Comparison of ENCODE assay signal across 8 cellular contexts in the genomic region with DNA sequence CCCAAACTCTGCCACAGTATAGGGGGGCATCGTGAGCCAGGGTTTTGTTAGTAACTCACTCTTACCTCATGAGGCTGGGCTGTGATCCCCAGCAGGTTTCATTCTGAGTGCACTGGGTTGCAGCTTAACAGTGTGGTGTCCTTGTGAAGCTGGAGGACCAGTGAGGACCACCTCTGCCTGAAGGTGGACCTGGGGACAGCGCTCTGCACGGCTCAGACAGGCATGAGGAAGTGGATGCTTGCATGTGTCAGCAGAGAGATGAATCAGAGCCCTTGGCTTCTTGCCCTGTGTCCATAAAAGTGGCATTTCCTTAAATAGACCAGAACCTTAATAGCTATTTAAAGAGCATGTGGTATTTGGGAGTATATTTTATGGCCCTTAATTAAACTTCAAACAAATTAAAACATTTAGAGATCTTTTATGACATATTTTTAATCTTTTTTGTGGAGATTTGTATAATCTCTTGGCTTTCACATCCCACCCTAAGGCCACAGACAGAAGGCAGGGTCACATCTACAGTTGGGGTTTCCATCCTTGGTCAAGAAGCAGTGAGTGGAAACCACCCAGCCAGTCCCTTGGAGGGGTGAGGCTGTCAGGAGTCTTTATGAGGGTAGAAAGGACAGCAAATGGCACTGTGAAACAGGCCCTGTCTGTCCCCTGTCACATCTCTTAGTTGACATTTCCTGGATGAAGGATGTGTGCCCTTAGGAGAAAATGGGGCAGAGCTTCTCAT. TPM values are rescaled to one million over a fixed set of nuclear protein-coding genes. Genes with fewer than 3 reads are reported as not detected.
DNase-seq lines count a peak whose midpoint lies in the region; ATAC-seq, FAIRE-seq and TF ChIP-seq lines count a peak whose summit lies in the region.

No MANE protein-coding gene starts in this region.

- CTCF ChIA-PET in A549 (lab: Yijun Ruan, JAX), result interaction anchor here (0.9 to 1.3 kb wide), 2 partner anchors 9 to 13 kb away, joined by 3 to 4 read pairs; no protein-coding TSS in a partner anchor

- H3K9me3 ChIP-seq in A549 (no peaks in the 10 kb centered on the region), body of pancreas (no peaks in the 10 kb centered on the region), stomach (no peaks in the 10 kb centered on the region)

- no peak for TF ChIP-seq CTCF in A549 (IDR thresholded peaks at IDR 0.05)
- TF ChIP-seq CTCF in GM12865 (IDR thresholded peaks at IDR 0.05; ENCODE audit: insufficient read depth, low read depth, low read length, missing control alignments), result no peak
- TF ChIP-seq CTCF in body of pancreas (IDR thresholded peaks at IDR 0.05), result no peak
- TF ChIP-seq CTCF in kidney epithelial cell (IDR thresholded peaks at IDR 0.05; ENCODE audit: insufficient read depth, low read length, poor library complexity, severe bottlenecking), result no peak
- TF ChIP-seq CTCF in stomach (IDR thresholded peaks at IDR 0.05), result no peak

- TF ChIP-seq EP300 in A549 (IDR thresholded peaks at IDR 0.05), result no peak
- no peak for TF ChIP-seq EP300 in stomach (IDR thresholded peaks at IDR 0.05)

- TF ChIP-seq POLR2A in A549 (IDR thresholded peaks at IDR 0.05; ENCODE audit: low read length) (no peak), body of pancreas (IDR thresholded peaks at IDR 0.05) (no peak), stomach (IDR thresholded peaks at IDR 0.05) (no peak)

- POLR2A ChIA-PET in A549 (lab: Yijun Ruan, JAX), result no interaction called here

- DNase-seq in A549 (ENCODE audit: low read depth in 1 of 2, low spot score in 1 of 2), result peak; percentile 60 to 81
- peak; percentile 58 for DNase-seq in GM12865 (ENCODE audit: low read depth)
- DNase-seq in NCI-H69 (lab: John Stamatoyannopoulos, UW), result peak; percentile 96
- peak; percentile 62 to 89 (median 73) for DNase-seq in body of pancreas
- peak; percentile 94 for DNase-seq in kidney epithelial cell (ENCODE audit: low read depth)
- peak; percentile 75 for DNase-seq in stomach
- DNase-seq in NCI-H510A (lab: John Stamatoyannopoulos, UW), result no peak
- DNase-seq in GM19239 (ENCODE audit: insufficient read length, low spot score), result no peak

- H3K4me1 ChIP-seq in A549, result peaks cover 19% of the 10 kb centered on the region
- peaks cover 15% of the 10 kb centered on the region for H3K4me1 ChIP-seq in body of pancreas
- peaks cover 17 to 53% (median 39%) of the 10 kb centered on the region in 4 donors for H3K4me1 ChIP-seq in stomach

- WGBS in A549 (ENCODE audit: missing lambda C conversion rate), result 20% methylated on average over 3 of the region's 3 CpGs
- WGBS in body of pancreas, 2 donors, result 36 to 53% methylated on average over 3 of the region's 3 CpGs
- WGBS in stomach, 5 donors, result 13 to 36% (median 17%) methylated on average over 3 of the region's 3 CpGs

- no peak overlapping the region for H3K4me3 ChIP-seq in A549
- H3K4me3 ChIP-seq in GM12865 (ENCODE audit: low read depth, low read length), result no peak overlapping the region; the same call in 1 of the 2 replicates
- no peak overlapping the region for H3K4me3 ChIP-seq in body of pancreas
- H3K4me3 ChIP-seq in kidney epithelial cell (ENCODE audit: low read depth, low read length), result no peak overlapping the region
- no peak overlapping the region for H3K4me3 ChIP-seq in stomach

- intact Hi-C loops in body of pancreas (cut with DNase I), result no loop called here
- intact Hi-C loops in stomach (cut with DNase I; ENCODE audit: low total_unique reads), result no loop called here

- ATAC-seq in A549, result peak; percentile 93 to 96
- ATAC-seq in body of pancreas, result peak; percentile 82

- H3K36me3 ChIP-seq in body of pancreas (replicated peaks in 1 of 2; ENCODE audit: insufficient read depth in 1 of 2, low read depth in 2 of 2) (no peaks in the 10 kb centered on the region), kidney epithelial cell (ENCODE audit: control insufficient read depth, insufficient read depth, low read length) (no peaks in the 10 kb centered on the region), stomach (peaks cover 5 to 25% (median 20%) of the 10 kb centered on the region in 4 donors)

- no peak for TF ChIP-seq RAD21 in A549 (conservative IDR thresholded peaks at IDR 0.05 in 1 of 2, IDR thresholded peaks at IDR 0.05 in 1 of 2)

- peak overlapping the region; percentile 63 for H3K4me2 ChIP-seq in A549

- peak; percentile 67 for FAIRE-seq in A549 (lab: Jason Lieb, UNC)
- no peak for FAIRE-seq in GM19239 (lab: Jason Lieb, UNC)

- H3K27me3 ChIP-seq in body of pancreas, result no peaks in the 10 kb centered on the region
- H3K27me3 ChIP-seq in kidney epithelial cell (ENCODE audit: control insufficient read depth, insufficient read depth, low read length), result no peaks in the 10 kb centered on the region
- no peaks in the 10 kb centered on the region for H3K27me3 ChIP-seq in stomach

- H3K27ac ChIP-seq in A549 (peak overlapping the region; percentile 42 to 77; a peak in 3 of 6 replicates), body of pancreas (peak overlapping the region in 2 of 4 donors; percentile 56 to 68), stomach (peak overlapping the region; percentile 24 to 76 (median 51))

TF ChIP-seq in A549, 52 proteins besides CTCF, POLR2A, EP300 and RAD21:
- TF ChIP-seq, protein P1, sequence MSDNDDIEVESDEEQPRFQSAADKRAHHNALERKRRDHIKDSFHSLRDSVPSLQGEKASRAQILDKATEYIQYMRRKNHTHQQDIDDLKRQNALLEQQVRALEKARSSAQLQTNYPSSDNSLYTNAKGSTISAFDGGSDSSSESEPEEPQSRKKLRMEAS (IDR thresholded peaks at IDR 0.05), result peak; percentile 33; the same call in 1 of the 2 replicates
- TF ChIP-seq EHF (CRISPR knock-in tag; IDR thresholded peaks at IDR 0.05) (no peak), FOSL2 (IDR thresholded peaks at IDR 0.05) (peak; percentile 41; the same call in 1 of the 2 replicates), FOSL2 (CRISPR knock-in tag; IDR thresholded peaks at IDR 0.05) (peak; percentile 70)

RNA-seq across cellular contexts. Expression of a gene that starts 24.8 kb away (rescaled TPM):
- 0.48 and 0.99 TPM in 2 replicates for polyA plus RNA-seq in A549 (2011; rRNA removed)
- 1.2 and 1.8 TPM in 2 replicates for polyA plus RNA-seq in A549 (2012; cell fraction: cytosol; rRNA removed)
- polyA plus RNA-seq in A549 (2012; cell fraction: nucleus; rRNA removed), result 4.1 and 6.9 TPM in 2 replicates
- 1.5 to 1.9 TPM (median 1.8 TPM) in 3 replicates for polyA plus RNA-seq in A549 (2017; fragmentation: RNase III; extraction: RNeasy Plus Mini Kit Qiagen cat#74134 plus additional on column Dnase treatment)
- 1.6 and 4.1 TPM in 2 replicates for polyA minus RNA-seq in A549 (2011; rRNA and poly(A)+ RNA removed)
- 10 to 100 TPM in 1 of 2 donors, 1 to 10 TPM in 1; 2.1 to 19.4 TPM for total RNA-seq in body of pancreas
- total RNA-seq in kidney epithelial cell, result 0.21 and 0.46 TPM in 2 replicates
- total RNA-seq in stomach, result 1 to 10 TPM in 3 of 5 donors, under 1 TPM in 1, not detected in 1; 0.58 to 7.1 (median 3.1) TPM
- polyA plus RNA-seq in stomach, result 1 to 10 TPM; 1.4 to 2.9 (median 1.6) TPM

Comparison
In these comparisons a context has a peak if more than half of its experiments do, and no peak if none do; other contexts are left out.
1. DNase-seq: peak in A549 (2 of 2), GM12865 (single experiment), NCI-H69 (single experiment), body of pancreas (4 of 4), kidney epithelial cell (single experiment) and stomach (single experiment); none in NCI-H510A (single experiment) and GM19239 (single experiment).